In the genomic region with DNA sequence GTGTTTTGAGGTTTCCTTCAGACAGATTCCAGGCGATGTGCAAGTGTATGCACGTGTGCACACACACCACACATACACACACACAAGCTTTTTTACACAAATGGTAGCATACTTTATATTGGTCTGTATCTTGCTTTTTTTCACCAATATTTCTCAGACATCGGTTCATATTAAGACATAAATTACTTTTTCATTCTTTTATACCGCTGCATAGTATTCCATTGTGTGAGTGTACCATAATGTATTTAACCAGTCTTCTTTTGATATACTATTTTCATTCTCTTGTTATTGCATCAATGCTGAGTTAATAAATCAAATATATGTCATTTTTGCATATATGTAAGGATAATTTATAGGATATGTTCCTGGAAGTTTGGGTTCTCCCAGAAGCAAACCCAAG, we compare ENCODE assay signal across 1 cellular context.
TF ChIP-seq lines count a peak whose summit lies in the region.

No MANE protein-coding gene starts in this region.

TF ChIP-seq in WTC11, 78 proteins besides CTCF, POLR2A, EP300 and RAD21 (continued from another document):
- no peak for TF ChIP-seq RORB (CRISPR knock-in tag; IDR thresholded peaks at IDR 0.05)
- TF ChIP-seq, protein P1, sequence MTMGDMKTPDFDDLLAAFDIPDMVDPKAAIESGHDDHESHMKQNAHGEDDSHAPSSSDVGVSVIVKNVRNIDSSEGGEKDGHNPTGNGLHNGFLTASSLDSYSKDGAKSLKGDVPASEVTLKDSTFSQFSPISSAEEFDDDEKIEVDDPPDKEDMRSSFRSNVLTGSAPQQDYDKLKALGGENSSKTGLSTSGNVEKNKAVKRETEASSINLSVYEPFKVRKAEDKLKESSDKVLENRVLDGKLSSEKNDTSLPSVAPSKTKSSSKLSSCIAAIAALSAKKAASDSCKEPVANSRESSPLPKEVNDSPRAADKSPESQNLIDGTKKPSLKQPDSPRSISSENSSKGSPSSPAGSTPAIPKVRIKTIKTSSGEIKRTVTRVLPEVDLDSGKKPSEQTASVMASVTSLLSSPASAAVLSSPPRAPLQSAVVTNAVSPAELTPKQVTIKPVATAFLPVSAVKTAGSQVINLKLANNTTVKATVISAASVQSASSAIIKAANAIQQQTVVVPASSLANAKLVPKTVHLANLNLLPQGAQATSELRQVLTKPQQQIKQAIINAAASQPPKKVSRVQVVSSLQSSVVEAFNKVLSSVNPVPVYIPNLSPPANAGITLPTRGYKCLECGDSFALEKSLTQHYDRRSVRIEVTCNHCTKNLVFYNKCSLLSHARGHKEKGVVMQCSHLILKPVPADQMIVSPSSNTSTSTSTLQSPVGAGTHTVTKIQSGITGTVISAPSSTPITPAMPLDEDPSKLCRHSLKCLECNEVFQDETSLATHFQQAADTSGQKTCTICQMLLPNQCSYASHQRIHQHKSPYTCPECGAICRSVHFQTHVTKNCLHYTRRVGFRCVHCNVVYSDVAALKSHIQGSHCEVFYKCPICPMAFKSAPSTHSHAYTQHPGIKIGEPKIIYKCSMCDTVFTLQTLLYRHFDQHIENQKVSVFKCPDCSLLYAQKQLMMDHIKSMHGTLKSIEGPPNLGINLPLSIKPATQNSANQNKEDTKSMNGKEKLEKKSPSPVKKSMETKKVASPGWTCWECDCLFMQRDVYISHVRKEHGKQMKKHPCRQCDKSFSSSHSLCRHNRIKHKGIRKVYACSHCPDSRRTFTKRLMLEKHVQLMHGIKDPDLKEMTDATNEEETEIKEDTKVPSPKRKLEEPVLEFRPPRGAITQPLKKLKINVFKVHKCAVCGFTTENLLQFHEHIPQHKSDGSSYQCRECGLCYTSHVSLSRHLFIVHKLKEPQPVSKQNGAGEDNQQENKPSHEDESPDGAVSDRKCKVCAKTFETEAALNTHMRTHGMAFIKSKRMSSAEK (CRISPR knock-in tag; IDR thresholded peaks at IDR 0.05; ENCODE audit: borderline replicate concordance): no peak
- no peak for TF ChIP-seq CBFB (CRISPR knock-in tag; IDR thresholded peaks at IDR 0.05; ENCODE audit: low read depth)
- TF ChIP-seq NR2C2 (CRISPR knock-in tag; IDR thresholded peaks at IDR 0.05): no peak
- no peak for TF ChIP-seq GRHL2 (CRISPR knock-in tag; IDR thresholded peaks at IDR 0.05; ENCODE audit: insufficient replicate concordance, severe bottlenecking)
- TF ChIP-seq SOX15 (CRISPR knock-in tag; IDR thresholded peaks at IDR 0.05): no peak
- TF ChIP-seq KAT7 (CRISPR knock-in tag; IDR thresholded peaks at IDR 0.05; ENCODE audit: borderline replicate concordance): no peak
- TF ChIP-seq, protein P2, sequence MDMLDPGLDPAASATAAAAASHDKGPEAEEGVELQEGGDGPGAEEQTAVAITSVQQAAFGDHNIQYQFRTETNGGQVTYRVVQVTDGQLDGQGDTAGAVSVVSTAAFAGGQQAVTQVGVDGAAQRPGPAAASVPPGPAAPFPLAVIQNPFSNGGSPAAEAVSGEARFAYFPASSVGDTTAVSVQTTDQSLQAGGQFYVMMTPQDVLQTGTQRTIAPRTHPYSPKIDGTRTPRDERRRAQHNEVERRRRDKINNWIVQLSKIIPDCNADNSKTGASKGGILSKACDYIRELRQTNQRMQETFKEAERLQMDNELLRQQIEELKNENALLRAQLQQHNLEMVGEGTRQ (CRISPR knock-in tag; IDR thresholded peaks at IDR 0.05): no peak
- TF ChIP-seq ZNF232 (CRISPR knock-in tag; IDR thresholded peaks at IDR 0.05): no peak
- TF ChIP-seq, protein P3, sequence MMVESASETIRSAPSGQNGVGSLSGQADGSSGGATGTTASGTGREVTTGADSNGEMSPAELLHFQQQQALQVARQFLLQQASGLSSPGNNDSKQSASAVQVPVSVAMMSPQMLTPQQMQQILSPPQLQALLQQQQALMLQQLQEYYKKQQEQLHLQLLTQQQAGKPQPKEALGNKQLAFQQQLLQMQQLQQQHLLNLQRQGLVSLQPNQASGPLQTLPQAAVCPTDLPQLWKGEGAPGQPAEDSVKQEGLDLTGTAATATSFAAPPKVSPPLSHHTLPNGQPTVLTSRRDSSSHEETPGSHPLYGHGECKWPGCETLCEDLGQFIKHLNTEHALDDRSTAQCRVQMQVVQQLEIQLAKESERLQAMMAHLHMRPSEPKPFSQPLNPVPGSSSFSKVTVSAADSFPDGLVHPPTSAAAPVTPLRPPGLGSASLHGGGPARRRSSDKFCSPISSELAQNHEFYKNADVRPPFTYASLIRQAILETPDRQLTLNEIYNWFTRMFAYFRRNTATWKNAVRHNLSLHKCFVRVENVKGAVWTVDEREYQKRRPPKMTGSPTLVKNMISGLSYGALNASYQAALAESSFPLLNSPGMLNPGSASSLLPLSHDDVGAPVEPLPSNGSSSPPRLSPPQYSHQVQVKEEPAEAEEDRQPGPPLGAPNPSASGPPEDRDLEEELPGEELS (CRISPR knock-in tag; IDR thresholded peaks at IDR 0.05): no peak
- no peak for TF ChIP-seq MYBL2 (CRISPR knock-in tag; IDR thresholded peaks at IDR 0.05)
- TF ChIP-seq TCF7 (CRISPR knock-in tag; IDR thresholded peaks at IDR 0.05; ENCODE audit: low read depth): no peak
- no peak for TF ChIP-seq HMGA2 (CRISPR knock-in tag; IDR thresholded peaks at IDR 0.05)
